Comparison of ENCODE assay signal across 13 cellular contexts in genomic region chr5:168317096-168317520, GRCh38. TPM values are rescaled to one million over a fixed set of nuclear protein-coding genes. Genes with fewer than 3 reads are reported as not detected.
A peak's percentile ranks its signal among the peaks of the same experiment; 100 is the strongest.
DNase-seq lines count a peak whose midpoint lies in the region; ATAC-seq, FAIRE-seq and TF ChIP-seq lines count a peak whose summit lies in the region.
"Had no signal": no experiment of that assay in that cellular context is flagged by ENCODE, and none has a peak within 500 bp of the region (broad histone marks: within the 10 kb centered on the region; RNA-seq: fewer than 3 reads in every experiment).

No MANE protein-coding gene starts in this region.

- in situ Hi-C loops in K562 (cut with MboI), result no loop called here

- H3K27ac ChIP-seq in K562 (ENCODE audit: extremely low read depth, low read depth, low read length) (no peak overlapping the region), right lobe of liver (peak overlapping the region; percentile 67 to 92 (median 88)), dorsolateral prefrontal cortex (peak overlapping the region in 17 of 59 donors; percentile 3 to 75 (median 51))

- no peaks in the 10 kb centered on the region for H3K36me3 ChIP-seq in K562 (ENCODE audit: control insufficient read depth, insufficient read depth, low read length)
- H3K36me3 ChIP-seq in right lobe of liver, result no peaks in the 10 kb centered on the region
- no peaks in the 10 kb centered on the region for H3K36me3 ChIP-seq in skeletal muscle satellite cell (ENCODE audit: insufficient read depth, low read length)

- ATAC-seq in K562 (no peak), right lobe of liver (peak in 1 of 4 donors; percentile 16)
- ATAC-seq: activated T-helper 17 cell treated with anti-CD3 and anti-CD28 coated beads, Interleukin-2, amount 50 U/mL, for 72 hours; CD8-positive, alpha-beta T cell had no signal

- no peak for TF ChIP-seq EP300 in K562 (IDR thresholded peaks at IDR 0.05; ENCODE audit: low read length)

- FAIRE-seq in HTR-8/SVneo (lab: Jason Lieb, UNC) (peak; percentile 48), K562 (lab: Jason Lieb, UNC) (no peak), GM12891 (lab: Jason Lieb, UNC) (no peak)

- H3K4me2 ChIP-seq in K562 (ENCODE audit: insufficient read depth, low read length), result no peak overlapping the region
- no peak overlapping the region for H3K4me2 ChIP-seq in skeletal muscle satellite cell (ENCODE audit: low read length)

- no peak overlapping the region for H2AFZ ChIP-seq in K562 (ENCODE audit: low read depth, low read length)

- H3K27me3 ChIP-seq in K562 (ENCODE audit: control insufficient read depth in 2 of 2, insufficient read depth in 2 of 2, low read length in 2 of 2) (peaks cover 6 to 23% of the 10 kb centered on the region in 2 experiments; a peak in 3 of 5 replicates), right lobe of liver (no peaks in the 10 kb centered on the region), skeletal muscle satellite cell (ENCODE audit: control insufficient read depth, insufficient read depth, low read length) (no peaks in the 10 kb centered on the region), dorsolateral prefrontal cortex (no peaks in the 10 kb centered on the region)

- CTCF ChIA-PET in K562 (lab: Yijun Ruan, JAX; ENCODE audit: low intra/inter-chr PET ratio), result no interaction called here

- TF ChIP-seq CTCF in K562 (IDR thresholded peaks at IDR 0.05 in 2 of 3, conservative IDR thresholded peaks at IDR 0.05 in 1 of 3; ENCODE audit: insufficient read depth in 2 of 3, low read depth in 1 of 3, low read length in 3 of 3), result no peak
- no peak for TF ChIP-seq CTCF in right lobe of liver (IDR thresholded peaks at IDR 0.05)
- TF ChIP-seq CTCF in dorsolateral prefrontal cortex (IDR thresholded peaks at IDR 0.05 in 54 of 56, conservative IDR thresholded peaks at IDR 0.05 in 2 of 56; ENCODE audit: low read depth in 1 of 56, partially characterized antibody in 56 of 56), result no peak

- H3K4me3 ChIP-seq in K562 (no peak overlapping the region), right lobe of liver (peak overlapping the region in 1 of 3 donors; percentile 37), skeletal muscle satellite cell (ENCODE audit: low read length) (no peak overlapping the region), dorsolateral prefrontal cortex (no peak overlapping the region)

- H4K20me1 ChIP-seq in K562 (replicated peaks; ENCODE audit: control insufficient read depth, insufficient read depth, low read length), result peaks cover 13% of the 10 kb centered on the region; the same call in 1 of the 2 replicates

- TF ChIP-seq RAD21 in K562 (CRISPR knock-in tag; conservative IDR thresholded peaks at IDR 0.05 in 1 of 2, IDR thresholded peaks at IDR 0.05 in 1 of 2), result no peak

- H3K9ac ChIP-seq in K562 (ENCODE audit: insufficient read depth in 1 of 2, low read depth in 2 of 2, low read length in 2 of 2), result peak overlapping the region in 1 of 2 experiments; percentile 35; a peak in 1 of 4 replicates
- H3K9ac ChIP-seq in skeletal muscle satellite cell (ENCODE audit: low read depth, low read length), result peak overlapping the region; percentile 11

- intact Hi-C loops in K562 (cut with micrococcal nuclease) (no loop called here), right lobe of liver (cut with DNase I) (no loop called here), dorsolateral prefrontal cortex (cut with DNase I) (no loop called here)

- 4% methylated on average over 8 of the region's 8 CpGs for WGBS in K562 (ENCODE audit: insufficient coverage, low coverage, missing lambda C conversion rate)
- WGBS in right lobe of liver (ENCODE audit: insufficient coverage, low coverage, low lambda C conversion rate, missing lambda C conversion rate), result 58% methylated on average over 5 of the region's 8 CpGs

- peaks cover 0 to 3% of the 10 kb centered on the region in 2 experiments; a peak in 2 of 5 replicates for H3K4me1 ChIP-seq in K562 (replicated peaks in 1 of 2; ENCODE audit: control insufficient read depth in 2 of 2, insufficient read depth in 2 of 2, low read length in 2 of 2)
- peaks cover 0 to 41% (median 21%) of the 10 kb centered on the region in 4 donors for H3K4me1 ChIP-seq in right lobe of liver
- peaks cover 33% of the 10 kb centered on the region for H3K4me1 ChIP-seq in skeletal muscle satellite cell (ENCODE audit: control insufficient read depth, insufficient read depth, low read length)

- H3K79me2 ChIP-seq in K562 (ENCODE audit: control insufficient read depth, insufficient read depth, low read length), result no peaks in the 10 kb centered on the region

- no TSS peak for BruUV-seq in K562 (replicated peaks; lab: Mats Ljungman, UMichigan)

- POLR2A ChIA-PET in K562 (lab: Yijun Ruan, JAX), result interaction anchor here (0.7 kb wide), 1 partner anchor 11 kb away, joined by 3 read pairs; no protein-coding TSS in a partner anchor

- H3K9me3 ChIP-seq in K562 (replicated peaks; ENCODE audit: control insufficient read depth, insufficient read depth, low read depth, low read length) (no peaks in the 10 kb centered on the region), right lobe of liver (no peaks in the 10 kb centered on the region), skeletal muscle satellite cell (replicated peaks; ENCODE audit: low read length) (no peaks in the 10 kb centered on the region)

- no peaks in the 10 kb centered on the region for H3K9me1 ChIP-seq in K562 (ENCODE audit: control insufficient read depth, insufficient read depth, low read length)

- TF ChIP-seq POLR2A in K562 (conservative IDR thresholded peaks at IDR 0.05) (no peak), right lobe of liver (IDR thresholded peaks at IDR 0.05) (no peak), GM12891 (IDR thresholded peaks at IDR 0.05; ENCODE audit: low read depth, low read length) (no peak)

- DNase-seq in HTR-8/SVneo (ENCODE audit: insufficient read length, low spot score) (no peak), K562 (ENCODE audit: extremely low read depth in 1 of 4, low spot score in 3 of 4) (no peak), right lobe of liver (no peak), GM12891 (ENCODE audit: insufficient read length, low spot score) (no peak), dorsolateral prefrontal cortex (no peak), iPS-NIHi11 (ENCODE audit: low spot score) (no peak), amniotic stem cell (lab: John Stamatoyannopoulos, UW) (no peak)
- DNase-seq: CD8-positive, alpha-beta T cell; midbrain; NCI-H1417 treated with DMSO at 0.1 percent for 48 hours had no signal

TF ChIP-seq in K562, 482 proteins besides CTCF, POLR2A, EP300 and RAD21 (continues in another document):
- TF ChIP-seq HNRNPK (IDR thresholded peaks at IDR 0.05; ENCODE audit: low read depth, low read length, poor library complexity, severe bottlenecking) (no peak), ZNF280B (CRISPR knock-in tag; IDR thresholded peaks at IDR 0.05) (no peak)

TF ChIP-seq in GM12891, 5 proteins besides CTCF, POLR2A, EP300 and RAD21:
- TF ChIP-seq POU2F2 (IDR thresholded peaks at IDR 0.05; ENCODE audit: low read depth, low read length), result no peak
- TF ChIP-seq POLR2AphosphoS5 (IDR thresholded peaks at IDR 0.05; ENCODE audit: low read depth, low read length), result no peak
- TF ChIP-seq SPI1 (IDR thresholded peaks at IDR 0.05; ENCODE audit: low read depth, low read length), result no peak
- no peak for TF ChIP-seq PAX5 (IDR thresholded peaks at IDR 0.05; ENCODE audit: insufficient read depth, low read length, severe bottlenecking)
- no peak for TF ChIP-seq TAF1 (IDR thresholded peaks at IDR 0.05; ENCODE audit: low read depth, low read length)

RNA-seq across cellular contexts. Expression of gene WWC1, which starts 25.7 kb away (rescaled TPM):
- 0.53 TPM in 1 of 2 replicates, not detected in the other for total RNA-seq in K562 (2011; cell fraction: chromatin; rRNA removed; ENCODE audit: low replicate concordance)
- 0.13 and 1.0 TPM in 2 replicates for total RNA-seq in K562 (2011; cell fraction: nucleolus; rRNA removed)
- total RNA-seq in K562 (2011; cell fraction: nucleoplasm; rRNA removed), result 0.22 TPM in 1 of 2 replicates, not detected in the other
- total RNA-seq in K562 (2014; rRNA removed) (under 0.01 TPM in 1 of 2 replicates, not detected in the other), K562 (2014; rRNA removed; fragmentation: Illumina TruSeq; extraction: Trizol) (not detected in 2 replicates), K562 (2015; rRNA removed; fragmentation: Illumina TruSeq; extraction: Trizol) (not detected in 2 replicates), K562 (2021) (0.42 and 0.60 TPM in 2 replicates), right lobe of liver (10 to 100 TPM in 5 of 6 experiments, 1 to 10 TPM in 1; 9.6 to 74.4 (median 23.5) TPM), dorsolateral prefrontal cortex (100 to 1,000 TPM in 1 of 120 experiments, 10 to 100 TPM in 119; 35.7 to 130 (median 56.1) TPM)
- polyA plus RNA-seq in K562 (2011; rRNA removed) (0.09 and 0.54 TPM in 2 replicates), K562 (2014; fragmentation: Illumina TruSeq; extraction: Trizol) (not detected in 2 replicates), K562 (2014; fragmentation: Nextera tagmentation; extraction: Ambion mirVana) (not detected), K562 (2014; rRNA removed) (not detected in 2 replicates)
- polyA plus RNA-seq in K562 (2011; cell fraction: cytosol; rRNA removed), result 0.01 TPM in 1 of 2 replicates, not detected in the other
- polyA plus RNA-seq in K562 (2011; cell fraction: nucleus; rRNA removed), result 0.20 TPM in 1 of 2 replicates, not detected in the other
- polyA plus RNA-seq in K562 (2012), result not detected in 2 replicates
- 0.35 TPM in 1 of 2 replicates, not detected in the other for polyA minus RNA-seq in K562 (2011; rRNA and poly(A)+ RNA removed)
- polyA minus RNA-seq in K562 (2011; cell fraction: cytosol; rRNA and poly(A)+ RNA removed), result 0.36 TPM in 1 of 2 replicates, not detected in the other
- under 0.01 and 0.13 TPM in 2 replicates for polyA minus RNA-seq in K562 (2011; cell fraction: nucleus; rRNA and poly(A)+ RNA removed)
- total RNA-seq in skeletal muscle satellite cell (2012; rRNA removed), result 3.5 and 5.1 TPM in 2 replicates
- polyA plus RNA-seq in GM12891 (2012; ENCODE audit: low read depth, missing spikeins), result 1.9 TPM
- total RNA-seq: CD8-positive, alpha-beta T cell; T-helper 2 cell treated with Interferon-gamma antibody and Interleukin-4, amounts not matched to agents 100 ng/mL and 5 ng/mL, for 36 hours had no signal

Comparison
In these comparisons a context has a peak if more than half of its experiments do, and no peak if none do; other contexts are left out.
1. RNA of gene WWC1, which starts 25.7 kb away (total RNA-seq): 35.7 to 130 TPM in dorsolateral prefrontal cortex and 9.6 to 74.4 TPM in right lobe of liver; under 0.01 to 1.0 TPM in K562; every median in the first group is over 4 times any median in the second.